ENCODE assay signal across 1 cellular context in the genomic region with DNA sequence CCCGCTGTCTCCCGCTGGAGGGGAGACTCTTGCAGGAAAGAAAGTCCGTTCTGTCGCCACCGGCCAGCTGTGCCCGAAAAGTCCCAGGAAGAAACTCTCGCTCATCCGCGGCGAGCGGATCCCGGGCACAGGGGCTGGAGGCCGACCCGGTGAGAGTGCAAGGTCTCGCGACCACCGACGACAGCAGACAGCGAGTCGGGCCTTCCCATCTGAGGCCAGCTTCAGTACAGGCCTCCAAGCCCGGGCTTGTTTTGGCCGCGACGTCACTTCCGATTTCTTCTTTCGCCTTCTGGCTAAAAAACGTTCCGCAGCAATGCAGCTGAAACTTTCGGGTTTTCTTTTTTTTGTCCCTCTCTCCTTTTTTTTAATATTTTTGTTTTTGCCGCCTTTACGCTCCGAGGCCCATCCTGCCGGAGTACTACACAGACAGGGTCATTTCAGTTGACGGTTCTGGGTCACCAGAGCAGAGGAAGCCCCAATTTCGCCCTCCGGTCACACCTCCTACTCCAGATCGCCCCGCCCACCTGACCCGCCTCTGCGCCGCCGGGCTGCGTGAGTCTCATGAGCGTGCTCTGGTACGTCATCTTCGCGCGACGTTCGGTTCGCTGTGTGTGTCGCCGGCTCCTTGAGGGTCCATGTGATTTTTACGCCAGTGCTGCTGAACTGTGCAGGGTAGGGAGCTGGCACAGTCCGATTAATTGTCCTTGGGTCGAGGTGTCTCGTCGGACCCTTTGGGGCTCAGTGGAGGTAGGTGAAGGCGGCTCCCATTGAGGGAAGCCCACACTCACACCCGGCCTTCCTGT.
TF ChIP-seq lines count a peak whose summit lies in the region.

TSS of gene ANKRA2 (minus strand) at position 474 of the 803 bp plus-strand sequence. CDS start 2,758 bp downstream, outside the sequence.
A gene with protein sequence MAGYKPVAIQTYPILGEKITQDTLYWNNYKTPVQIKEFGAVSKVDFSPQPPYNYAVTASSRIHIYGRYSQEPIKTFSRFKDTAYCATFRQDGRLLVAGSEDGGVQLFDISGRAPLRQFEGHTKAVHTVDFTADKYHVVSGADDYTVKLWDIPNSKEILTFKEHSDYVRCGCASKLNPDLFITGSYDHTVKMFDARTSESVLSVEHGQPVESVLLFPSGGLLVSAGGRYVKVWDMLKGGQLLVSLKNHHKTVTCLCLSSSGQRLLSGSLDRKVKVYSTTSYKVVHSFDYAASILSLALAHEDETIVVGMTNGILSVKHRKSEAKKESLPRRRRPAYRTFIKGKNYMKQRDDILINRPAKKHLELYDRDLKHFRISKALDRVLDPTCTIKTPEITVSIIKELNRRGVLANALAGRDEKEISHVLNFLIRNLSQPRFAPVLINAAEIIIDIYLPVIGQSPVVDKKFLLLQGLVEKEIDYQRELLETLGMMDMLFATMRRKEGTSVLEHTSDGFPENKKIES (plus strand): TSS at position 578 of the 803 bp plus-strand sequence. CDS start 1,602 bp downstream, outside the sequence.

TF ChIP-seq in SK-N-SH, 30 proteins besides CTCF, POLR2A, EP300 and RAD21 (continued from another document):
- no peak for TF ChIP-seq EZH2phosphoT487 (IDR thresholded peaks at IDR 0.05; ENCODE audit: borderline replicate concordance, low read depth)
- no peak for TF ChIP-seq FOSL2 (IDR thresholded peaks at IDR 0.05; ENCODE audit: borderline replicate concordance, low read depth)
- peak; percentile 73 for TF ChIP-seq GABPA (IDR thresholded peaks at IDR 0.05; ENCODE audit: low read depth)
- TF ChIP-seq SMC3 (IDR thresholded peaks at IDR 0.05; ENCODE audit: low read depth, low read length), result no peak
- TF ChIP-seq REST (IDR thresholded peaks at IDR 0.05; ENCODE audit: low read depth, low read length), result no peak
